Comparison of ENCODE assay signal across 8 cellular contexts in the genomic region with DNA sequence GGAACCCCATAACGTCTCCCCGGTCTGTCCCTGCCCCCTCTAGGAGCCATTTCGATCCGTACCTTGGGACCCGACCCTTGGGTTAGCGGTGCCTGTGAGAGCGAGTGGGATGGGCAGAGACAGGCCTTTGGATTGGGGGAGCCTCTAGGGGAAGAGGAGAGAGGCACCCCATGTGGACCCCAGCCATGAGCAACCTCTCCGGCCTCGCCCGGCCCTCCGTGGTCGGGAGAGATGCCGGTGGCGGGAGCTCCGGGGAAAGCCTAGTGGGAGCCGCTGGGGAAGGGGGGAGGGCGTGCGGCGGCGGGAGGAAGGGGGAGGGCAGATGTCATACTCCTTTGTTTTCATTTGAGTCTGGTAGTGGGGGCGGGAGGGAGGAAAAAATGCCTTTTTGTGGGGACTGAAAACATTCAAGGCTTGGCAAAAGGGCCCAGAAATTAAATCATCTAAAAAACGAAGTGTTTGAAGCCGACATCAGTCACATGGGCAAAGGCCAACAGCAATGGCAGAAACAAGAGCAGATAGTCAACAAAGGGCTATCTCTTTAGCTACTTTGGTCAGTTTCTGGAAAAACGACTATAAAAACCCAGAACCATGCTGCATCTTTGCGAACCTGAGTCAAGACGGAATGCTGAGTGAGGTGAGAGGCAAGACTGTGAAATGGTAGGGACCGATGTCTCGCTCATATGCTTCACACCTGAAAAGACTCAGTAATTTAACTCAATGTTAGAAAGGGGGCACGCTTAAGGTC. TPM values are rescaled to one million over a fixed set of nuclear protein-coding genes. Genes with fewer than 3 reads are reported as not detected.
DNase-seq lines count a peak whose midpoint lies in the region; ATAC-seq, FAIRE-seq and TF ChIP-seq lines count a peak whose summit lies in the region.

No MANE protein-coding gene starts in this region.

- peaks cover 60% of the 10 kb centered on the region for H3K79me2 ChIP-seq in neural progenitor cell (ENCODE audit: low read depth)

- H3K36me3 ChIP-seq in neural progenitor cell: peaks cover 19% of the 10 kb centered on the region
- no peaks in the 10 kb centered on the region for H3K36me3 ChIP-seq in urinary bladder (ENCODE audit: insufficient read depth)

- H3K9ac ChIP-seq in neural progenitor cell: peak overlapping the region; percentile 98

- peak overlapping the region; percentile 95 for H3K4me2 ChIP-seq in neural progenitor cell

- peak overlapping the region; percentile 98 for H3K4me3 Mint-ChIP-seq in CD4-positive, alpha-beta T cell
- H3K4me3 Mint-ChIP-seq in activated naive CD4-positive, alpha-beta T cell treated with anti-CD3 and anti-CD28 coated beads for 36 hours: peak overlapping the region; percentile 93
- peak overlapping the region; percentile 98 for H3K4me3 Mint-ChIP-seq in neural progenitor cell

- no peak for TF ChIP-seq CTCF in CD4-positive, alpha-beta T cell (IDR thresholded peaks at IDR 0.05)
- no peak for TF ChIP-seq CTCF in neural progenitor cell (IDR thresholded peaks at IDR 0.05)

- intact Hi-C loops in CD4-positive, alpha-beta T cell (cut with DNase I, micrococcal nuclease): loop anchor here (5.0 to 10.0 kb wide), 3 partner anchors 52 to 1650 kb away; partner anchors contain the start of gene ALG14 (in 1 of the 2)
- intact Hi-C loops in activated naive CD4-positive, alpha-beta T cell treated with anti-CD3 and anti-CD28 coated beads for 36 hours (cut with micrococcal nuclease): loop anchor here (2.0 to 5.0 kb wide), 3 partner anchors 360 to 1490 kb away; partner anchors contain the start of genes DPYD and RWDD3

- FAIRE-seq in frontal cortex (lab: Jason Lieb, UNC): no peak

- DNase-seq in CD4-positive, alpha-beta T cell: peak in 4 of 10 experiments; percentile 14 to 38 (median 30)
- DNase-seq in NCI-H526 (lab: John Stamatoyannopoulos, UW) (peak; percentile 38 to 67), frontal cortex (ENCODE audit: low spot score in 2 of 2) (peak; percentile 75 to 85), neural progenitor cell (ENCODE audit: low spot score) (peak; percentile 65)
- DNase-seq in activated naive CD4-positive, alpha-beta T cell treated with anti-CD3 and anti-CD28 coated beads for 36 hours: peak; percentile 62

- peak; percentile 61 for ATAC-seq in CD4-positive, alpha-beta T cell (ENCODE audit: poor library complexity)
- ATAC-seq in GM19025 (IDR thresholded peaks at IDR 0.05; ENCODE audit: low read depth, unreplicated experiment) (peak; percentile 37), HG03196 (IDR thresholded peaks at IDR 0.05; ENCODE audit: unreplicated experiment) (peak; percentile 52)

- no peaks in the 10 kb centered on the region for H3F3A ChIP-seq in neural progenitor cell (ENCODE audit: low read depth)

- H2AFZ ChIP-seq in neural progenitor cell (replicated peaks): peak overlapping the region; percentile 99

- H3K27ac Mint-ChIP-seq in CD4-positive, alpha-beta T cell: peak overlapping the region; percentile 94
- H3K27ac Mint-ChIP-seq in activated naive CD4-positive, alpha-beta T cell treated with anti-CD3 and anti-CD28 coated beads for 36 hours: peak overlapping the region; percentile 92
- H3K27ac Mint-ChIP-seq in neural progenitor cell: peak overlapping the region; percentile 99

- under 1% methylated on average over 28 of the region's 29 CpGs for whole genome bisulfite sequencing in urinary bladder

- no peaks in the 10 kb centered on the region for H3K27me3 ChIP-seq in CD4-positive, alpha-beta T cell (ENCODE audit: control insufficient read depth, insufficient read depth, low read length)
- H3K27me3 ChIP-seq in neural progenitor cell: no peaks in the 10 kb centered on the region

- H3K9me3 Mint-ChIP-seq in CD4-positive, alpha-beta T cell: no peaks in the 10 kb centered on the region
- no peaks in the 10 kb centered on the region for H3K9me3 Mint-ChIP-seq in activated naive CD4-positive, alpha-beta T cell treated with anti-CD3 and anti-CD28 coated beads for 36 hours
- peaks cover 20% of the 10 kb centered on the region for H3K9me3 Mint-ChIP-seq in neural progenitor cell

- peaks cover 40% of the 10 kb centered on the region for H3K4me1 Mint-ChIP-seq in CD4-positive, alpha-beta T cell (ENCODE audit: low read depth)
- peaks cover 29% of the 10 kb centered on the region for H3K4me1 Mint-ChIP-seq in activated naive CD4-positive, alpha-beta T cell treated with anti-CD3 and anti-CD28 coated beads for 36 hours (ENCODE audit: low read depth)
- peaks cover 16% of the 10 kb centered on the region for H3K4me1 Mint-ChIP-seq in neural progenitor cell

- H4K20me1 ChIP-seq in neural progenitor cell (ENCODE audit: low read depth): peaks cover 23% of the 10 kb centered on the region

- CTCF ChIA-PET in CD4-positive, alpha-beta T cell (lab: Charles Lee): interaction anchor here (0.6 kb wide), 1 partner anchor 148 kb away, joined by 3 read pairs; no protein-coding TSS in a partner anchor
- CTCF ChIA-PET in activated naive CD4-positive, alpha-beta T cell treated with anti-CD3 and anti-CD28 coated beads for 36 hours (lab: Charles Lee): no interaction called here

- peaks cover 49% of the 10 kb centered on the region for H3K36me3 Mint-ChIP-seq in CD4-positive, alpha-beta T cell (ENCODE audit: low read depth)
- peaks cover 31% of the 10 kb centered on the region for H3K36me3 Mint-ChIP-seq in activated naive CD4-positive, alpha-beta T cell treated with anti-CD3 and anti-CD28 coated beads for 36 hours (ENCODE audit: low read depth)
- H3K36me3 Mint-ChIP-seq in neural progenitor cell: peaks cover 39% of the 10 kb centered on the region

- peak overlapping the region; percentile 97 for H3K4me3 ChIP-seq in neural progenitor cell
- H3K4me3 ChIP-seq in urinary bladder (ENCODE audit: low read depth, low read length): peak overlapping the region; percentile 86

- POLR2A ChIA-PET in CD4-positive, alpha-beta T cell (lab: Charles Lee): interaction anchor here (0.5 to 0.6 kb wide), 3 partner anchors 62 to 1027 kb away, joined by 3 read pairs; no protein-coding TSS in a partner anchor

- H3K27me3 Mint-ChIP-seq in CD4-positive, alpha-beta T cell: no peaks in the 10 kb centered on the region
- H3K27me3 Mint-ChIP-seq in activated naive CD4-positive, alpha-beta T cell treated with anti-CD3 and anti-CD28 coated beads for 36 hours (ENCODE audit: low read depth): no peaks in the 10 kb centered on the region
- H3K27me3 Mint-ChIP-seq in neural progenitor cell (ENCODE audit: insufficient read depth, low read depth): peaks cover 7% of the 10 kb centered on the region

- H3K4me1 ChIP-seq in neural progenitor cell: peaks cover 14% of the 10 kb centered on the region
- peaks cover 1% of the 10 kb centered on the region for H3K4me1 ChIP-seq in urinary bladder (ENCODE audit: insufficient read depth)

- peak overlapping the region; percentile 86 for H3K27ac ChIP-seq in CD4-positive, alpha-beta T cell (ENCODE audit: low read depth, low read length)
- H3K27ac ChIP-seq in neural progenitor cell (peak overlapping the region; percentile 94), urinary bladder (ENCODE audit: low read depth) (peak overlapping the region; percentile 65)

- H3K9me3 ChIP-seq in CD4-positive, alpha-beta T cell (ENCODE audit: control insufficient read depth, low read length): no peaks in the 10 kb centered on the region
- no peaks in the 10 kb centered on the region for H3K9me3 ChIP-seq in neural progenitor cell (ENCODE audit: low read depth)

RNA-seq across cellular contexts. Expression of gene PTBP2, which starts 0.8 kb away (rescaled TPM):
- total RNA-seq in CD4-positive, alpha-beta T cell: 10 to 100 TPM; 32.6 to 34.3 TPM
- 10 to 100 TPM; 12.6 to 13.1 TPM for total RNA-seq in activated naive CD4-positive, alpha-beta T cell treated with anti-CD3 and anti-CD28 coated beads for 36 hours
- total RNA-seq in frontal cortex (365 TPM), neural progenitor cell (ENCODE audit: low replicate concordance) (149 and 170 TPM in 2 replicates), urinary bladder (197 TPM)
- polyA plus RNA-seq in urinary bladder: 28.6 TPM
